ENCODE assay signal across 7 cellular contexts in the genomic region with DNA sequence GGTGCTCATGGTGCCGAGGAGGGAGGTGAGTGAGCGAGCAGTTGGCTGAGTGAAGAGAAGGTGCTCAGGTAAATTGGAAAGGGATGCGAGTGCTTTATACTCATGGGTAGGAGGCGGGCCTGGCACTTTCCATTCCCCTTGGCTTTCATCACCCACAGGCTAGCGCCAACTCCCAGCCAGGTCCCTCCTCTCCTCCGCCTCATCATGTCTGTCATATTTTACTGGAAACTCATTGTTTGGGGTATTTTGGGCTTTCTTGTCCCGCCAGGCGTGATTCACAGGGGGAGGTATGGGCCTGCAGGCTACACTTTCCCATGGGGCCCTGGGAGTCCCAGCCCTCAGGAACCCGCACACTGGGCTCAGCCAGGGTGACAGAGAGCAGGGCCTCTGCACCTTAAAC. TPM values are rescaled to one million over a fixed set of nuclear protein-coding genes. Genes with fewer than 3 reads are reported as not detected.
"Had no signal": no experiment of that assay in that cellular context is flagged by ENCODE, and none has a peak within 500 bp of the region (broad histone marks: within the 10 kb centered on the region; RNA-seq: fewer than 3 reads in every experiment).

No MANE protein-coding gene starts in this region.

RNA-seq across cellular contexts. Expression of a gene that starts 26.8 kb away (rescaled TPM):
- total RNA-seq: GM23248, H4, H7, HepG2, HFFc6, HT1080 had no signal
- polyA plus RNA-seq: GM23248, HepG2, IgD-negative memory B cell had no signal
